9 cellular contexts compared by ENCODE assay signal in the genomic region with DNA sequence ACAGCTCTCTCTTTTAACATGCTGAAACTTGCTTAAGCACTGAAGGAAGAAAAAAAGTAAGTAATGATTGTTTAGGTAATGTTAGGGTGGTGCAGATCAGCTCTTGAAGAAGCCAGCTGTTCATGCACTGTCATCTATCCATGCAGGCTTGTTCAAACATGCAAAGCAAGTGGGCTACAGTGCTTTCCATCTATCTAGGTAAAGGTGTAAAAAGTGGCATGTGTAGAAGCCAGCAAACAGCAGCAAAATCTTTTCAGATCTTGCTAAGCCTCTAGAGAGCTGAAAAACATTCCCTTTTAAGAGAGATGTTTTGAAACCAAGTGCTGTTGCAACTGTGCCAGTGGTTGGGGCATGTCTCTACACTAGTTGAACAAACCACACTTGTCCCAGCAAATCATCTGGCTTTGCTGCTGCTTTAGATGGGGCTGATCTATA.
A peak's percentile ranks its signal among the peaks of the same experiment; 100 is the strongest.
DNase-seq lines count a peak whose midpoint lies in the region; ATAC-seq and TF ChIP-seq lines count a peak whose summit lies in the region.
"Had no signal": no experiment of that assay in that cellular context is flagged by ENCODE, and none has a peak within 500 bp of the region (broad histone marks: within the 10 kb centered on the region; RNA-seq: fewer than 3 reads in every experiment).

No MANE protein-coding gene starts in this region.

- TF ChIP-seq CTCF in choroid plexus epithelial cell (conservative IDR thresholded peaks at IDR 0.05; ENCODE audit: low read depth, low read length) (no peak), tibial artery (IDR thresholded peaks at IDR 0.05) (no peak)

- DNase-seq in choroid plexus epithelial cell (ENCODE audit: low read depth) (peak; percentile 23), NCI-H526 treated with DMSO at 0.1 percent for 48 hours (lab: John Stamatoyannopoulos, UW) (no peak), erythroblast (lab: John Stamatoyannopoulos, UW) (no peak), cerebellar cortex (ENCODE audit: low spot score) (no peak), tibial artery (no peak)

- H3K4me1 ChIP-seq in tibial artery, result peaks cover 0 to 18% (median 7%) of the 10 kb centered on the region in 4 donors

- no peak for TF ChIP-seq POLR2A in erythroblast (IDR thresholded peaks at IDR 0.05; ENCODE audit: low read length)

- no peak overlapping the region for H3K27ac ChIP-seq in tibial artery
- H3K27ac ChIP-seq: HL-60 had no signal

- no peaks in the 10 kb centered on the region for H3K27me3 ChIP-seq in tibial artery

- intact Hi-C loops in tibial artery (cut with DNase I; ENCODE audit: low total_unique reads), result no loop called here

- no peak overlapping the region for H3K4me3 ChIP-seq in choroid plexus epithelial cell (ENCODE audit: low read depth, low read length)
- H3K4me3 ChIP-seq in tibial artery, result no peak overlapping the region

- no peaks in the 10 kb centered on the region for H3K9me3 ChIP-seq in tibial artery

- no peaks in the 10 kb centered on the region for H3K36me3 ChIP-seq in tibial artery

- ATAC-seq in GM18511 (IDR thresholded peaks at IDR 0.05; ENCODE audit: unreplicated experiment), result peak; percentile 89
- peak; percentile 73 for ATAC-seq in GM21529 (IDR thresholded peaks at IDR 0.05; ENCODE audit: unreplicated experiment)
- peak; percentile 69 for ATAC-seq in HG03520 (IDR thresholded peaks at IDR 0.05; ENCODE audit: unreplicated experiment)
